ENCODE assay signal across 23 cellular contexts in the genomic region with DNA sequence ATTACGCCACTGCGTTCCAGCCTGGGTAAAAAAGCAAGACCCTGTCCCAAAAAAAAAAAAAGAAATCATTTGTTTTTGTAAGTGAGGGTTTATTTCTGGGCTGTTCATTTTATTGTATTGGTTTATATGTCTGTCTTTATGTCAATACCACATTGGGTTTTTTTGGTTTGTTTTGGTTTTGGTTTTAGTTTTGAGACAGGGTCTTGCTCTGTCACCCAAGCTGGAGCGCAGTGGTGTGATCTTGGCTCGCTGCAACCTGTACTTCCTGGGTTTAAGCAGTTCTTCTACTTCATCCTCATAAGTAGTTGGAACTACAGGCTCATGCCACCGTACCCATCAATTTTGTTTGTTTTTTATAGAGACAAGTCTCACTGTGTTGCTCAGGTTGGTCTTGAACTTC. TPM values are rescaled to one million over a fixed set of nuclear protein-coding genes. Genes with fewer than 3 reads are reported as not detected.
DNase-seq lines count a peak whose midpoint lies in the region; ATAC-seq and TF ChIP-seq lines count a peak whose summit lies in the region.
"Had no signal": no experiment of that assay in that cellular context is flagged by ENCODE, and none has a peak within 500 bp of the region (broad histone marks: within the 10 kb centered on the region; RNA-seq: fewer than 3 reads in every experiment).

No MANE protein-coding gene starts in this region.

- H3K27me3 Mint-ChIP-seq in activated T-cell treated with anti-CD3 and anti-CD28 coated beads, Interleukin-2, amount 50 U/mL, for 72 hours (ENCODE audit: low read depth) = no peaks in the 10 kb centered on the region
- H3K27me3 Mint-ChIP-seq in CD4-positive, alpha-beta T cell = no peaks in the 10 kb centered on the region
- peaks cover 2% of the 10 kb centered on the region for H3K27me3 Mint-ChIP-seq in endothelial cell (ENCODE audit: unreplicated experiment)
- H3K27me3 Mint-ChIP-seq: CD8-positive, alpha-beta memory T cell had no signal

- CTCF ChIA-PET in CD4-positive, alpha-beta T cell (lab: Charles Lee) = no interaction called here

- H3K4me1 Mint-ChIP-seq in activated T-cell treated with anti-CD3 and anti-CD28 coated beads, Interleukin-2, amount 50 U/mL, for 72 hours (ENCODE audit: low read depth) = peaks cover 20% of the 10 kb centered on the region
- peaks cover 27% of the 10 kb centered on the region for H3K4me1 Mint-ChIP-seq in CD4-positive, alpha-beta T cell (ENCODE audit: low read depth)
- peaks cover 14% of the 10 kb centered on the region for H3K4me1 Mint-ChIP-seq in endothelial cell (ENCODE audit: unreplicated experiment)
- H3K4me1 Mint-ChIP-seq: CD14-positive monocyte had no signal

- no peak overlapping the region for H3K4me3 ChIP-seq in Karpas-422 (ENCODE audit: low read length)
- H3K4me3 ChIP-seq: BLaER1, GM12878 had no signal

- H2AFZ ChIP-seq in Karpas-422 (ENCODE audit: low read length) = no peak overlapping the region

- no peak overlapping the region for H3K4me2 ChIP-seq in Karpas-422 (ENCODE audit: low read depth, low read length, poor library complexity, severe bottlenecking)
- H3K4me2 ChIP-seq: BLaER1 had no signal

- peaks cover 84% of the 10 kb centered on the region for H3K36me3 ChIP-seq in Karpas-422 (ENCODE audit: insufficient read depth, low read length)

- no peak overlapping the region for H3K27ac ChIP-seq in CD4-positive, alpha-beta T cell (ENCODE audit: low read depth, low read length)
- H3K27ac ChIP-seq in Karpas-422 (ENCODE audit: low read length) = 0 out of 2 replicates have a peak overlapping the region, but pooled peaks have one; percentile 45
- H3K27ac ChIP-seq: BLaER1 had no signal

- H3K9ac ChIP-seq in Karpas-422 (ENCODE audit: low read length) = no peak overlapping the region
- H3K9ac ChIP-seq: BLaER1 had no signal

- no peak for TF ChIP-seq CTCF in CD4-positive, alpha-beta T cell (IDR thresholded peaks at IDR 0.05)
- no peak for TF ChIP-seq CTCF in endothelial cell (IDR thresholded peaks at IDR 0.05; ENCODE audit: unreplicated experiment)

- H4K20me1 ChIP-seq in Karpas-422 (ENCODE audit: insufficient read depth, low read depth, low read length) = peaks cover 20% of the 10 kb centered on the region

- DNase-seq in activated T-cell treated with anti-CD3 and anti-CD28 coated beads, Interleukin-2, amount 50 U/mL, for 72 hours = no peak
- no peak for DNase-seq in activated T-cell treated with anti-CD3 and anti-CD28 coated beads, Interleukin-2, amount 50 U/mL, for 1 hour
- DNase-seq in CD4-positive, alpha-beta T cell = no peak
- DNase-seq in Karpas-422 (no peak), endothelial cell (ENCODE audit: low spot score) (no peak), cortex of kidney (lab: John Stamatoyannopoulos, UW) (no peak), NOMO-1 treated with DMSO at 0.1 percent for 48 hours (lab: John Stamatoyannopoulos, UW; ENCODE audit: unreplicated experiment) (no peak)
- DNase-seq: 8988T; CD8-positive, alpha-beta memory T cell; COR-L47; DMS 273 treated with DMSO at 0.1 percent for 48 hours; DMS53; DND-41; EL; GOT3; H7; HFFc6; IMR-90 had no signal

- H3K9me3 ChIP-seq in CD4-positive, alpha-beta T cell (ENCODE audit: control insufficient read depth, low read length) = no peaks in the 10 kb centered on the region
- H3K9me3 ChIP-seq in Karpas-422 (ENCODE audit: low read length) = no peaks in the 10 kb centered on the region

- H3K36me3 Mint-ChIP-seq in activated T-cell treated with anti-CD3 and anti-CD28 coated beads, Interleukin-2, amount 50 U/mL, for 72 hours (ENCODE audit: insufficient read depth in 2 of 2) = peaks cover 11 to 43% of the 10 kb centered on the region in 2 donors
- peaks cover 87% of the 10 kb centered on the region for H3K36me3 Mint-ChIP-seq in CD4-positive, alpha-beta T cell (ENCODE audit: low read depth)
- H3K36me3 Mint-ChIP-seq in endothelial cell (ENCODE audit: low read depth, unreplicated experiment) = peaks cover 27% of the 10 kb centered on the region

- ATAC-seq in activated T-cell treated with anti-CD3 and anti-CD28 coated beads, Interleukin-2, amount 50 U/mL, for 72 hours (replicated peaks in 1 of 2) = no peak
- no peak for ATAC-seq in CD4-positive, alpha-beta T cell (ENCODE audit: poor library complexity)
- no peak for ATAC-seq in GM21447 (IDR thresholded peaks at IDR 0.05; ENCODE audit: unreplicated experiment)
- ATAC-seq: GM12878, HCT116 had no signal

- no peaks in the 10 kb centered on the region for H3K27me3 ChIP-seq in CD4-positive, alpha-beta T cell (ENCODE audit: control insufficient read depth, insufficient read depth, low read length)
- H3K27me3 ChIP-seq in Karpas-422 (ENCODE audit: low read length) = no peaks in the 10 kb centered on the region
- H3K27me3 ChIP-seq: BLaER1 had no signal

- POLR2A ChIA-PET in CD4-positive, alpha-beta T cell (lab: Charles Lee) = interaction anchor here (1.2 kb wide), 1 partner anchor 25 kb away, joined by 4 read pairs; a partner anchor contains a TSS

- H3K9me3 Mint-ChIP-seq in activated T-cell treated with anti-CD3 and anti-CD28 coated beads, Interleukin-2, amount 50 U/mL, for 72 hours = no peaks in the 10 kb centered on the region
- no peaks in the 10 kb centered on the region for H3K9me3 Mint-ChIP-seq in CD4-positive, alpha-beta T cell
- H3K9me3 Mint-ChIP-seq in endothelial cell (ENCODE audit: unreplicated experiment) = no peaks in the 10 kb centered on the region
- H3K9me3 Mint-ChIP-seq: CD8-positive, alpha-beta memory T cell; HFFc6 had no signal

- no peak overlapping the region for H3K4me3 Mint-ChIP-seq in activated T-cell treated with anti-CD3 and anti-CD28 coated beads, Interleukin-2, amount 50 U/mL, for 72 hours
- H3K4me3 Mint-ChIP-seq in CD4-positive, alpha-beta T cell = no peak overlapping the region
- peak overlapping the region; percentile 16 for H3K4me3 Mint-ChIP-seq in endothelial cell (ENCODE audit: unreplicated experiment)
- H3K4me3 Mint-ChIP-seq: CD14-positive monocyte; CD8-positive, alpha-beta memory T cell; HFFc6 had no signal

- H3K79me2 ChIP-seq in Karpas-422 (ENCODE audit: low read length) = peaks cover 92% of the 10 kb centered on the region

- H3K4me1 ChIP-seq in Karpas-422 (ENCODE audit: low read length) = peaks cover 3% of the 10 kb centered on the region; the same call in 1 of the 2 replicates
- H3K4me1 ChIP-seq: BLaER1 had no signal

- intact Hi-C loops in CD4-positive, alpha-beta T cell (cut with DNase I, micrococcal nuclease) = no loop called here

- H3K27ac Mint-ChIP-seq in activated T-cell treated with anti-CD3 and anti-CD28 coated beads, Interleukin-2, amount 50 U/mL, for 72 hours = peak overlapping the region; percentile 85
- peak overlapping the region; percentile 47 for H3K27ac Mint-ChIP-seq in CD4-positive, alpha-beta T cell
- no peak overlapping the region for H3K27ac Mint-ChIP-seq in endothelial cell (ENCODE audit: unreplicated experiment)

- no peaks in the 10 kb centered on the region for H3K9me2 ChIP-seq in Karpas-422 (replicated peaks; ENCODE audit: insufficient read depth, low read length)

RNA-seq across cellular contexts. Expression of a gene that starts 25.0 kb away (rescaled TPM):
- 100 to 1,000 TPM in 1 of 2 donors, 10 to 100 TPM in 1; 93.9 to 118 TPM for total RNA-seq in activated T-cell treated with anti-CD3 and anti-CD28 coated beads, Interleukin-2, amount 50 U/mL, for 72 hours
- total RNA-seq in CD4-positive, alpha-beta T cell = 10 to 100 TPM; 60.2 to 66.3 TPM
- 304 and 383 TPM in 2 replicates for total RNA-seq in Karpas-422 (2014; rRNA removed; shearing (Covaris generic); ENCODE audit: low replicate concordance)
- 69.6 TPM for total RNA-seq in endothelial cell (ENCODE audit: unreplicated experiment)

RNA-seq across cellular contexts. Expression of a gene that starts 52.3 kb away (rescaled TPM):
- 10 to 100 TPM in 1 of 2 donors, 1 to 10 TPM in 1; 8.4 to 12.0 TPM for total RNA-seq in activated T-cell treated with anti-CD3 and anti-CD28 coated beads, Interleukin-2, amount 50 U/mL, for 72 hours
- total RNA-seq in CD4-positive, alpha-beta T cell = 1 to 10 TPM; 1.3 to 1.5 TPM
- 0.11 TPM in 1 of 2 replicates, not detected in the other for total RNA-seq in Karpas-422 (2014; rRNA removed; shearing (Covaris generic); ENCODE audit: low replicate concordance)
- 10.4 TPM for total RNA-seq in endothelial cell (ENCODE audit: unreplicated experiment)
- total RNA-seq: HFFc6 had no signal
